20 cellular contexts compared by ENCODE assay signal in the genomic region with DNA sequence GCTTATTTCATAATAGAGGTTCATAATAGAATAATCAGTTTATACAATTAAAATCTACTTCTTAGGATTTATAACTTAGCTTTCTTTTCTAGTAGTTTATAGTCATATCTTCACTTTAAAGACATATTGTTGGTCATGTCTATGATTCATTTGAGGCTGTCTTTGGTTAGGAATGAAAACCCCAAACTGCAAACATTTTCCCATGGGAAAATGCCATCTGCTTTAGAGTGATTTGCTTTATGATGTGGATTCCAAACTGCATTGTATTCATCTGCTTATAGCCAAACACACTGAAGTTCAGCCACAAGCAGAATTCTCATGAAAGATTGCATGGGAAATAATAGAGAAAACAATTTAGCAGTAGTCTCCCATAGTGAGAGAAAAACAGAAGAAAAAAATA.
DNase-seq lines count a peak whose midpoint lies in the region; ATAC-seq, FAIRE-seq and TF ChIP-seq lines count a peak whose summit lies in the region.
"Had no signal": no experiment of that assay in that cellular context is flagged by ENCODE, and none has a peak within 500 bp of the region (broad histone marks: within the 10 kb centered on the region; RNA-seq: fewer than 3 reads in every experiment).

No MANE protein-coding gene starts in this region.

- no peak overlapping the region for H3K4me2 ChIP-seq in IMR-90 (ENCODE audit: low read depth, low read length)

- POLR2A ChIA-PET in BJ (lab: Charles Lee): interaction anchor here (0.6 to 0.7 kb wide), 2 partner anchors 10 to 36 kb away, joined by 3 to 4 read pairs; no protein-coding TSS in a partner anchor
- POLR2A ChIA-PET in IMR-90 (lab: Charles Lee; ENCODE audit: unreplicated experiment): no interaction called here

- H2BK5ac ChIP-seq in IMR-90 (ENCODE audit: low read depth, low read length, poor library complexity, severe bottlenecking): no peak overlapping the region

- H3K79me1 ChIP-seq in IMR-90 (ENCODE audit: low read depth in 1 of 2, low read length in 2 of 2): no peaks in the 10 kb centered on the region

- no peak overlapping the region for H3K18ac ChIP-seq in IMR-90 (ENCODE audit: low read depth, low read length)

- H3K4me1 ChIP-seq in IMR-90 (ENCODE audit: control insufficient read depth, insufficient read depth, low read length): peaks cover 4% of the 10 kb centered on the region; the same call in 1 of the 2 replicates
- no peaks in the 10 kb centered on the region for H3K4me1 ChIP-seq in effector memory CD4-positive, alpha-beta T cell (ENCODE audit: control insufficient read depth, insufficient read depth, low read length, poor library complexity, severe bottlenecking)
- H3K4me1 ChIP-seq: Peyer's patch, sigmoid colon had no signal

- H3K4me3 ChIP-seq in BJ (ENCODE audit: low read depth, low read length) (no peak overlapping the region), IMR-90 (ENCODE audit: insufficient read depth, low read depth, low read length) (no peak overlapping the region), astrocyte of the cerebellum (ENCODE audit: low read depth, low read length) (no peak overlapping the region)
- no peak overlapping the region for H3K4me3 ChIP-seq in effector memory CD4-positive, alpha-beta T cell (ENCODE audit: insufficient read depth, low read depth, low read length, poor library complexity, severe bottlenecking)
- H3K4me3 ChIP-seq: mucosa of descending colon, Peyer's patch, sigmoid colon, thoracic aorta had no signal

- H2AK9ac ChIP-seq in IMR-90 (replicated peaks; ENCODE audit: low read depth, low read length, poor library complexity): no peak overlapping the region

- H3K4me1 Mint-ChIP-seq in glutamatergic neuron (ENCODE audit: low read depth, unreplicated experiment): peaks cover 46% of the 10 kb centered on the region
- H3K4me1 Mint-ChIP-seq: B cell had no signal

- H2BK15ac ChIP-seq in IMR-90 (ENCODE audit: low read depth, low read length): no peak overlapping the region

- no peaks in the 10 kb centered on the region for H3K36me3 ChIP-seq in BJ (ENCODE audit: control insufficient read depth, insufficient read depth, low read length)
- H3K36me3 ChIP-seq in IMR-90 (ENCODE audit: control insufficient read depth, insufficient read depth, low read length): no peaks in the 10 kb centered on the region
- no peaks in the 10 kb centered on the region for H3K36me3 ChIP-seq in effector memory CD4-positive, alpha-beta T cell (ENCODE audit: control insufficient read depth, insufficient read depth, low read length)
- H3K36me3 ChIP-seq: Peyer's patch, sigmoid colon, thoracic aorta had no signal

- in situ Hi-C loops in IMR-90 (cut with MboI; ENCODE audit: low sequenced_read_pairs) (no loop called here), astrocyte of the cerebellum (cut with HindIII; ENCODE audit: low sequenced_read_pairs) (no loop called here)

- CTCF ChIA-PET in BJ (lab: Yijun Ruan, JAX): no interaction called here
- CTCF ChIA-PET in IMR-90 (lab: Yijun Ruan, JAX): no interaction called here

- FAIRE-seq in frontal cortex (lab: Jason Lieb, UNC): no peak
- FAIRE-seq: colon had no signal

- dilution Hi-C loops in IMR-90 (cut with HindIII; ENCODE audit: low sequenced_read_pairs, unreplicated experiment): no loop called here

- no peak overlapping the region for H3K4ac ChIP-seq in IMR-90 (ENCODE audit: low read depth, low read length)

- H3K14ac ChIP-seq in IMR-90 (replicated peaks; ENCODE audit: low read depth, low read length): no peak overlapping the region

- no peak for TF ChIP-seq RAD21 in IMR-90 (IDR thresholded peaks at IDR 0.05; ENCODE audit: low read length)

- TF ChIP-seq CTCF in BJ (IDR thresholded peaks at IDR 0.05; ENCODE audit: insufficient read depth, low read depth, low read length) (no peak), IMR-90 (conservative IDR thresholded peaks at IDR 0.05; ENCODE audit: low read depth, low read length) (no peak), astrocyte of the cerebellum (IDR thresholded peaks at IDR 0.05; ENCODE audit: low read depth, low read length, missing control alignments) (no peak), glutamatergic neuron (IDR thresholded peaks at IDR 0.05; ENCODE audit: partially characterized antibody, unreplicated experiment) (no peak)

- H3K56ac ChIP-seq in IMR-90 (ENCODE audit: extremely low read depth, insufficient read depth, low read length): no peak overlapping the region

- H3K9me3 ChIP-seq in IMR-90 (ENCODE audit: control insufficient read depth, insufficient read depth, low read length): no peaks in the 10 kb centered on the region
- H3K9me3 ChIP-seq in effector memory CD4-positive, alpha-beta T cell (ENCODE audit: control insufficient read depth, low read length): no peaks in the 10 kb centered on the region
- H3K9me3 ChIP-seq: mucosa of descending colon, Peyer's patch, sigmoid colon, thoracic aorta had no signal

- no peaks in the 10 kb centered on the region for H4K20me1 ChIP-seq in IMR-90 (ENCODE audit: insufficient read depth, low read length)

- H3K27me3 ChIP-seq in BJ (ENCODE audit: control insufficient read depth, insufficient read depth, low read length): no peaks in the 10 kb centered on the region
- H3K27me3 ChIP-seq in IMR-90 (ENCODE audit: control insufficient read depth, insufficient read depth, low read length): no peaks in the 10 kb centered on the region
- H3K27me3 ChIP-seq in effector memory CD4-positive, alpha-beta T cell (replicated peaks; ENCODE audit: control insufficient read depth, insufficient read depth, low read length, poor library complexity, severe bottlenecking): no peaks in the 10 kb centered on the region
- H3K27me3 ChIP-seq: Peyer's patch, sigmoid colon had no signal

- H2BK20ac ChIP-seq in IMR-90 (ENCODE audit: low read depth, low read length): no peak overlapping the region

- no peak overlapping the region for H3K27ac ChIP-seq in IMR-90 (ENCODE audit: insufficient read depth, low read length)
- H3K27ac ChIP-seq in effector memory CD4-positive, alpha-beta T cell (ENCODE audit: insufficient read depth, low read length, poor library complexity, severe bottlenecking): no peak overlapping the region
- H3K27ac ChIP-seq: Peyer's patch, sigmoid colon, thoracic aorta had no signal

- no TSS peak for BruUV-seq in IMR-90 (replicated peaks; lab: Mats Ljungman, UMichigan)

- peak overlapping the region; percentile 74 for H3K4me3 Mint-ChIP-seq in glutamatergic neuron (ENCODE audit: unreplicated experiment)
- H3K4me3 Mint-ChIP-seq: activated CD8-positive, alpha-beta T cell treated with anti-CD3 and anti-CD28 coated beads, Interleukin-2, amount 10 ng/mL, durations not matched to agents 7 days and 5 days; activated naive CD8-positive, alpha-beta T cell treated with anti-CD3 and anti-CD28 coated beads, Interleukin-2, amount 50 U/mL, for 24 hours; B cell had no signal

- H3K9me1 ChIP-seq in IMR-90 (ENCODE audit: insufficient read depth, low read length): no peaks in the 10 kb centered on the region

- H3K36me3 Mint-ChIP-seq in glutamatergic neuron (ENCODE audit: unreplicated experiment): no peaks in the 10 kb centered on the region

- H2BK120ac ChIP-seq in IMR-90 (ENCODE audit: low read depth, low read length): no peak overlapping the region

- H3K23ac ChIP-seq in IMR-90 (ENCODE audit: low read depth, low read length): no peak overlapping the region

- ATAC-seq in IMR-90 (ENCODE audit: low read depth): no peak
- ATAC-seq: activated CD8-positive, alpha-beta T cell treated with anti-CD3 and anti-CD28 coated beads, Interleukin-2, amount 10 ng/mL, durations not matched to agents 7 days and 5 days; activated naive CD8-positive, alpha-beta T cell treated with anti-CD3 and anti-CD28 coated beads, Interleukin-2, amount 50 U/mL, for 24 hours; mucosa of descending colon had no signal

- intact Hi-C loops in IMR-90 (cut with micrococcal nuclease): no loop called here

- no peak overlapping the region for H4K5ac ChIP-seq in IMR-90 (ENCODE audit: low read depth, low read length)

- H3K27ac Mint-ChIP-seq in glutamatergic neuron (ENCODE audit: unreplicated experiment): peak overlapping the region; percentile 81
- H3K27ac Mint-ChIP-seq: activated CD8-positive, alpha-beta T cell treated with anti-CD3 and anti-CD28 coated beads, Interleukin-2, amount 10 ng/mL, durations not matched to agents 7 days and 5 days; activated naive CD8-positive, alpha-beta T cell treated with anti-CD3 and anti-CD28 coated beads, Interleukin-2, amount 50 U/mL, for 24 hours; B cell had no signal

- no peak overlapping the region for H4K91ac ChIP-seq in IMR-90 (ENCODE audit: insufficient read depth, low read depth, low read length)

- H3K27me3 Mint-ChIP-seq in glutamatergic neuron (ENCODE audit: unreplicated experiment): no peaks in the 10 kb centered on the region
- H3K27me3 Mint-ChIP-seq: activated naive CD8-positive, alpha-beta T cell treated with anti-CD3 and anti-CD28 coated beads, Interleukin-2, amount 50 U/mL, for 24 hours; B cell had no signal

- no peak overlapping the region for H4K8ac ChIP-seq in IMR-90 (ENCODE audit: low read depth in 2 of 2, low read length in 2 of 2)

- no peak overlapping the region for H2AFZ ChIP-seq in IMR-90 (replicated peaks; ENCODE audit: low read length, poor library complexity)

- H2AK5ac ChIP-seq in IMR-90 (ENCODE audit: low read depth, low read length): no peak overlapping the region

- TF ChIP-seq POLR2A in IMR-90 (IDR thresholded peaks at IDR 0.05; ENCODE audit: low read depth, low read length): no peak

- H3K9me3 Mint-ChIP-seq in glutamatergic neuron (ENCODE audit: unreplicated experiment): peaks cover 1% of the 10 kb centered on the region
- H3K9me3 Mint-ChIP-seq: activated naive CD8-positive, alpha-beta T cell treated with anti-CD3 and anti-CD28 coated beads, Interleukin-2, amount 50 U/mL, for 24 hours had no signal

- H3K9ac ChIP-seq in IMR-90 (ENCODE audit: low read depth, low read length): no peak overlapping the region

- DNase-seq in BJ (ENCODE audit: low read depth) (peak; percentile 58), IMR-90 (peak; percentile 89), astrocyte of the cerebellum (ENCODE audit: low read depth) (peak; percentile 22), glutamatergic neuron (no peak), mesenteric fat pad (ENCODE audit: low spot score) (no peak), frontal cortex (ENCODE audit: low spot score in 2 of 2) (no peak)
- DNase-seq in effector memory CD4-positive, alpha-beta T cell: no peak
- no peak for DNase-seq in activated CD4-positive, alpha-beta T cell treated with anti-CD3 and anti-CD28 coated beads, Interleukin-2, amount 50 U/mL, for 1 hour
- DNase-seq: activated CD8-positive, alpha-beta T cell treated with anti-CD3 and anti-CD28 coated beads, Interleukin-2, amount 10 ng/mL, durations not matched to agents 7 days and 5 days; activated naive CD8-positive, alpha-beta T cell treated with anti-CD3 and anti-CD28 coated beads, Interleukin-2, amount 50 U/mL, for 24 hours; hypothalamus; mucosa of descending colon; MV-4-11; occipital lobe; Peyer's patch; sigmoid colon; stimulated activated CD4-positive, alpha-beta T cell treated with anti-CD3 and anti-CD28 coated beads, Interleukin-4, amount 100 ng/mL, for 4 hours had no signal

TF ChIP-seq in IMR-90, 13 proteins besides CTCF, POLR2A, EP300 and RAD21 (continues in another document):
- TF ChIP-seq SMC3 (IDR thresholded peaks at IDR 0.05; ENCODE audit: low read depth, low read length): no peak

Comparison
In these comparisons a context has a peak if more than half of its experiments do, and no peak if none do; other contexts are left out.
1. DNase-seq: peak in BJ (single experiment), IMR-90 (single experiment) and astrocyte of the cerebellum (single experiment); none in glutamatergic neuron (single experiment), mesenteric fat pad (single experiment), effector memory CD4-positive, alpha-beta T cell (0 of 3), activated CD4-positive, alpha-beta T cell treated with anti-CD3 and anti-CD28 coated beads, Interleukin-2, amount 50 U/mL, for 1 hour (single experiment) and frontal cortex (0 of 2).